In the genomic region with DNA sequence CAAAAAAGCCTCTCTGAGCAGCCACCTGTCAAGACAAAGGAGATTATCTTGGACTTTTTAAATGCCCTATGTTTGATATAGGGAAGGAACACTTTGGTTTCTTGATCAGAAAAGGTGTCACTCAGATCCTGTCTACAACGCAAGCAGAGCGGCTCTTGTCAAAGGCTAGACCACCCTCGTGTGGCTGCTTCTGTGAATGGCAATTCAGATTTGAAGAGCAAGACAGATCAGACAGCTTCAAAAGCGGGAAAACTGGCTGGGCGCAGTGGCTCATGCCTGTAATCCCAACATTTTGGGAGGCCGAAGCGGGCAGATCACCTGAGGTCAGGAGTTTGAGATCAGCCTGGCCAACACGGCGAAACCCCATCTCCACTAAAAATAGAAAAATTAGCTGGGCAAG, we compare ENCODE assay signal across 1 cellular context.
TF ChIP-seq lines count a peak whose summit lies in the region.

No MANE protein-coding gene starts in this region.

TF ChIP-seq in K562, 482 proteins besides CTCF, POLR2A, EP300 and RAD21 (continued from another document):
- TF ChIP-seq SAFB (IDR thresholded peaks at IDR 0.05; ENCODE audit: borderline replicate concordance, low read depth, low read length), result no peak
- no peak for TF ChIP-seq NBN (IDR thresholded peaks at IDR 0.05; ENCODE audit: low read depth)
- TF ChIP-seq SRSF9 (IDR thresholded peaks at IDR 0.05; ENCODE audit: borderline replicate concordance, low read depth, low read length), result no peak
- TF ChIP-seq, protein P1, sequence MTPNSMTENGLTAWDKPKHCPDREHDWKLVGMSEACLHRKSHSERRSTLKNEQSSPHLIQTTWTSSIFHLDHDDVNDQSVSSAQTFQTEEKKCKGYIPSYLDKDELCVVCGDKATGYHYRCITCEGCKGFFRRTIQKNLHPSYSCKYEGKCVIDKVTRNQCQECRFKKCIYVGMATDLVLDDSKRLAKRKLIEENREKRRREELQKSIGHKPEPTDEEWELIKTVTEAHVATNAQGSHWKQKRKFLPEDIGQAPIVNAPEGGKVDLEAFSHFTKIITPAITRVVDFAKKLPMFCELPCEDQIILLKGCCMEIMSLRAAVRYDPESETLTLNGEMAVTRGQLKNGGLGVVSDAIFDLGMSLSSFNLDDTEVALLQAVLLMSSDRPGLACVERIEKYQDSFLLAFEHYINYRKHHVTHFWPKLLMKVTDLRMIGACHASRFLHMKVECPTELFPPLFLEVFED (CRISPR knock-in tag; conservative IDR thresholded peaks at IDR 0.05), result no peak
